8 cellular contexts compared by ENCODE assay signal in genomic region chr14:105489607-105490317, GRCh38. TPM values are rescaled to one million over a fixed set of nuclear protein-coding genes. Genes with fewer than 3 reads are reported as not detected.
DNase-seq lines count a peak whose midpoint lies in the region; ATAC-seq and TF ChIP-seq lines count a peak whose summit lies in the region.

No MANE protein-coding gene starts in this region.

- peak; percentile 61 for TF ChIP-seq CTCF in CD8-positive, alpha-beta T cell (IDR thresholded peaks at IDR 0.05)

- intact Hi-C loops in CD8-positive, alpha-beta T cell (cut with DNase I, micrococcal nuclease): loop anchor here (1.0 to 10.0 kb wide), 15 partner anchors 8 to 469 kb away; partner anchors contain the start of genes GPR132 (in 2 of the 2), NUDT14 (in 2 of the 2), TEX22 (in 2 of the 2) and BTBD6 (in 1 of the 2)

- H3K4me1 Mint-ChIP-seq in CD8-positive, alpha-beta T cell (ENCODE audit: low read depth): peaks cover 36% of the 10 kb centered on the region

- H3K9me3 ChIP-seq in CD8-positive, alpha-beta T cell (ENCODE audit: low read length): no peaks in the 10 kb centered on the region
- H3K9me3 ChIP-seq in HUES48 (ENCODE audit: control insufficient read depth, insufficient read depth, low read length) (peaks cover 3% of the 10 kb centered on the region; the same call in 1 of the 2 replicates), mesenchymal stem cell (ENCODE audit: control insufficient read depth, low read length) (no peaks in the 10 kb centered on the region)

- H2AK5ac ChIP-seq in mesenchymal stem cell (ENCODE audit: low read length, severe bottlenecking): no peak overlapping the region

- H3K4me3 ChIP-seq in CD8-positive, alpha-beta T cell (ENCODE audit: low read depth, low read length): peak overlapping the region; percentile 80
- H3K4me3 ChIP-seq in HUES48 (ENCODE audit: low read depth, low read length) (peak overlapping the region; percentile 63), mesenchymal stem cell (ENCODE audit: insufficient read depth in 1 of 2, low read depth in 1 of 2, low read length in 2 of 2) (peak overlapping the region; percentile 60 to 81)

- peak; percentile 12 for ATAC-seq in CD8-positive, alpha-beta T cell
- no peak for ATAC-seq in HG02870 (IDR thresholded peaks at IDR 0.05; ENCODE audit: unreplicated experiment)

- peak overlapping the region; percentile 84 for H2AFZ ChIP-seq in mesenchymal stem cell (ENCODE audit: low read depth, low read length)

- peak; percentile 77 to 93 (median 89) for DNase-seq in CD8-positive, alpha-beta T cell
- DNase-seq in NK-92 treated with Interleukin-12 subunit alpha and Interleukin-12 subunit beta, amount 100 ng/mL, for 24 hours (lab: John Stamatoyannopoulos, UW): peak; percentile 68
- peak; percentile 90 for DNase-seq in activated CD8-positive, alpha-beta memory T cell treated with anti-CD3 and anti-CD28 coated beads for 24 hours
- DNase-seq in effector CD8-positive, alpha-beta T cell (lab: John Stamatoyannopoulos, UW): peak; percentile 79
- DNase-seq in mesenchymal stem cell: peak; percentile 88
- peak; percentile 58 for DNase-seq in stimulated activated CD8-positive, alpha-beta memory T cell treated with anti-CD3 and anti-CD28 coated beads, Interleukin-12 subunit alpha, Interleukin-12 subunit beta, amount 100 ng/mL, for 24 hours (ENCODE audit: extremely low read depth)

- peak overlapping the region; percentile 96 for H3K27ac ChIP-seq in CD8-positive, alpha-beta T cell (ENCODE audit: low read depth, low read length)
- peak overlapping the region; percentile 68 for H3K27ac ChIP-seq in HUES48 (ENCODE audit: low read depth, low read length)
- H3K27ac ChIP-seq in mesenchymal stem cell (ENCODE audit: low read length, poor library complexity, severe bottlenecking): peak overlapping the region; percentile 1

- CTCF ChIA-PET in CD8-positive, alpha-beta T cell (lab: Charles Lee): interaction anchor here (0.6 to 2.8 kb wide), 44 partner anchors 8 to 295 kb away, joined by 3 to 105 read pairs (median 4); partner anchors contain the start of genes BRF1, MTA1 and PACS2

- peak overlapping the region; percentile 94 for H3K27ac Mint-ChIP-seq in CD8-positive, alpha-beta T cell

- H3K4ac ChIP-seq in mesenchymal stem cell (ENCODE audit: low read depth in 1 of 2, low read length in 2 of 2): peak overlapping the region in 1 of 2 experiments; percentile 79

- POLR2A ChIA-PET in CD8-positive, alpha-beta T cell (lab: Charles Lee): interaction anchor here (0.7 to 4.0 kb wide), 14 partner anchors 8 to 424 kb away, joined by 3 to 66 read pairs (median 4); partner anchors contain the start of genes BRF1, GPR132 and PACS2

- 4% methylated on average over 31 of the region's 45 CpGs for WGBS in mesenchymal stem cell

- no peaks in the 10 kb centered on the region for H3K27me3 Mint-ChIP-seq in CD8-positive, alpha-beta T cell (ENCODE audit: low read depth)

- no peaks in the 10 kb centered on the region for H3K27me3 ChIP-seq in CD8-positive, alpha-beta T cell (ENCODE audit: insufficient read depth, low read length)
- H3K27me3 ChIP-seq in HUES48 (ENCODE audit: control insufficient read depth, insufficient read depth, low read length) (peaks cover 54% of the 10 kb centered on the region), mesenchymal stem cell (ENCODE audit: control insufficient read depth in 1 of 2, insufficient read depth in 1 of 2, low read length in 2 of 2) (peaks cover 14 to 34% of the 10 kb centered on the region in 2 experiments)

- peak overlapping the region; percentile 84 for H3K4me3 Mint-ChIP-seq in CD8-positive, alpha-beta T cell

- H3K14ac ChIP-seq in mesenchymal stem cell (ENCODE audit: low read length in 2 of 2): peak overlapping the region in 1 of 2 experiments; percentile 36

- H3K4me2 ChIP-seq in mesenchymal stem cell (ENCODE audit: low read length, poor library complexity, severe bottlenecking): peak overlapping the region; percentile 96

- H3K36me3 Mint-ChIP-seq in CD8-positive, alpha-beta T cell: peaks cover 2% of the 10 kb centered on the region

- peaks cover 49% of the 10 kb centered on the region for H3K4me1 ChIP-seq in CD8-positive, alpha-beta T cell (ENCODE audit: insufficient read depth, low read length)
- H3K4me1 ChIP-seq in HUES48 (ENCODE audit: control insufficient read depth, insufficient read depth, low read length) (no peaks in the 10 kb centered on the region; the same call in 1 of the 2 replicates), mesenchymal stem cell (ENCODE audit: control insufficient read depth, insufficient read depth, low read depth, low read length) (peaks cover 31% of the 10 kb centered on the region)

- no peak overlapping the region for H2BK5ac ChIP-seq in mesenchymal stem cell (ENCODE audit: low read depth, low read length, poor library complexity, severe bottlenecking)

- H2BK120ac ChIP-seq in mesenchymal stem cell (ENCODE audit: low read depth, low read length): no peak overlapping the region

- H3K18ac ChIP-seq in mesenchymal stem cell (ENCODE audit: low read depth in 1 of 2, low read length in 2 of 2): peak overlapping the region in 1 of 2 experiments; percentile 91

- H3K23ac ChIP-seq in mesenchymal stem cell (ENCODE audit: low read length in 2 of 2): no peak overlapping the region

- no peak overlapping the region for H4K8ac ChIP-seq in mesenchymal stem cell (ENCODE audit: low read length)

- H2BK15ac ChIP-seq in mesenchymal stem cell (ENCODE audit: low read depth, poor library complexity, severe bottlenecking): peak overlapping the region; percentile 1

- peak overlapping the region; percentile 5 for H4K91ac ChIP-seq in mesenchymal stem cell (ENCODE audit: low read length)

- H2BK12ac ChIP-seq in mesenchymal stem cell (ENCODE audit: low read length in 2 of 2): peak overlapping the region in 1 of 2 experiments; percentile 55

- H3K79me1 ChIP-seq in mesenchymal stem cell (replicated peaks; ENCODE audit: low read length, poor library complexity, severe bottlenecking): peaks cover 1% of the 10 kb centered on the region

- no peaks in the 10 kb centered on the region for H3K36me3 ChIP-seq in CD8-positive, alpha-beta T cell (ENCODE audit: insufficient read depth, low read length)
- H3K36me3 ChIP-seq in HUES48 (ENCODE audit: control insufficient read depth, insufficient read depth, low read length) (no peaks in the 10 kb centered on the region; the same call in 1 of the 2 replicates), mesenchymal stem cell (ENCODE audit: control insufficient read depth in 1 of 2, insufficient read depth in 2 of 2, low read depth in 1 of 2, low read length in 2 of 2) (peaks cover 0 to 9% of the 10 kb centered on the region in 2 experiments)

- H3K9me3 Mint-ChIP-seq in CD8-positive, alpha-beta T cell: no peaks in the 10 kb centered on the region

- H3K9ac ChIP-seq in HUES48 (ENCODE audit: low read depth, low read length) (no peak overlapping the region), mesenchymal stem cell (ENCODE audit: low read length) (peak overlapping the region; percentile 92)

RNA-seq across cellular contexts. Expression of gene TEDC1, which starts 1.3 kb away (rescaled TPM):
- 10 to 100 TPM; 55.3 to 58.5 TPM for total RNA-seq in CD8-positive, alpha-beta T cell
- polyA plus RNA-seq in mesenchymal stem cell (2013, experiment 1 of 2): 2.3 TPM
- polyA plus RNA-seq in mesenchymal stem cell (2013, experiment 2 of 2): 2.5 TPM

RNA-seq across cellular contexts. Expression of gene CRIP1, which starts 3.1 kb away (rescaled TPM):
- total RNA-seq in CD8-positive, alpha-beta T cell: 100 to 1,000 TPM; 111 to 115 TPM
- 40.7 TPM for polyA plus RNA-seq in mesenchymal stem cell (2013, experiment 1 of 2)
- 42.6 TPM for polyA plus RNA-seq in mesenchymal stem cell (2013, experiment 2 of 2)

RNA-seq across cellular contexts. Expression of gene CRIP2, which starts 15.1 kb away (rescaled TPM):
- 10 to 100 TPM; 17.1 to 20.7 TPM for total RNA-seq in CD8-positive, alpha-beta T cell
- polyA plus RNA-seq in mesenchymal stem cell (2013, experiment 1 of 2): 120 TPM
- 119 TPM for polyA plus RNA-seq in mesenchymal stem cell (2013, experiment 2 of 2)

RNA-seq across cellular contexts. Expression of gene TMEM121, which starts 36.6 kb away (rescaled TPM):
- 1 to 10 TPM; 2.8 to 3.4 TPM for total RNA-seq in CD8-positive, alpha-beta T cell
- 0.87 TPM for polyA plus RNA-seq in mesenchymal stem cell (2013, experiment 1 of 2)
- polyA plus RNA-seq in mesenchymal stem cell (2013, experiment 2 of 2): 1.2 TPM

Comparison
In these comparisons a context has a peak if more than half of its experiments do, and no peak if none do; other contexts are left out.
1. H3K27ac ChIP-seq: peak in every context shown above with its lines; median percentile 96 in CD8-positive, alpha-beta T cell; 68 in HUES48; 1 in mesenchymal stem cell.